ENCODE assay signal across 11 cellular contexts in genomic region chr2:63886445-63886844, GRCh38. TPM values are rescaled to one million over a fixed set of nuclear protein-coding genes. Genes with fewer than 3 reads are reported as not detected.
A peak's percentile ranks its signal among the peaks of the same experiment; 100 is the strongest.
DNase-seq lines count a peak whose midpoint lies in the region; ATAC-seq and TF ChIP-seq lines count a peak whose summit lies in the region.
"Had no signal": no experiment of that assay in that cellular context is flagged by ENCODE, and none has a peak within 500 bp of the region (broad histone marks: within the 10 kb centered on the region; RNA-seq: fewer than 3 reads in every experiment).

No MANE protein-coding gene starts in this region.

- no peak overlapping the region for H3K4me2 ChIP-seq in GM23338

- H3K4me3 ChIP-seq in GM23338 (no peak overlapping the region), psoas muscle (no peak overlapping the region)

- H3K27ac ChIP-seq in GM23338 (ENCODE audit: low read depth) (peak overlapping the region; percentile 55; the same call in 1 of the 2 replicates), psoas muscle (peak overlapping the region; percentile 34)

- no peaks in the 10 kb centered on the region for H3K27me3 Mint-ChIP-seq in activated naive CD8-positive, alpha-beta T cell
- no peaks in the 10 kb centered on the region for H3K27me3 Mint-ChIP-seq in activated naive CD8-positive, alpha-beta T cell treated with anti-CD3 and anti-CD28 coated beads for 36 hours
- H3K27me3 Mint-ChIP-seq in GM23338 (ENCODE audit: insufficient read depth, low read depth, poor library complexity): peaks cover 4% of the 10 kb centered on the region
- H3K27me3 Mint-ChIP-seq in dendritic cell treated with granulocyte-macrophage colony-stimulating factor and Interleukin-4, amounts not matched to agents 40 ng/mL and 50 ng/mL, for 4 days: no peaks in the 10 kb centered on the region
- H3K27me3 Mint-ChIP-seq: B cell; CD4-positive, alpha-beta memory T cell had no signal

- 83 to 92% (median 89%) methylated on average over 2 of the region's 2 CpGs for whole genome bisulfite sequencing in psoas muscle, 3 donors

- peaks cover 26% of the 10 kb centered on the region for H3K4me1 Mint-ChIP-seq in activated naive CD8-positive, alpha-beta T cell (ENCODE audit: low read depth)
- H3K4me1 Mint-ChIP-seq in activated naive CD8-positive, alpha-beta T cell treated with anti-CD3 and anti-CD28 coated beads for 36 hours: peaks cover 22% of the 10 kb centered on the region
- peaks cover 42% of the 10 kb centered on the region; the same call in 2 of the 3 replicates for H3K4me1 Mint-ChIP-seq in GM23338
- H3K4me1 Mint-ChIP-seq in dendritic cell treated with granulocyte-macrophage colony-stimulating factor and Interleukin-4, amounts not matched to agents 40 ng/mL and 50 ng/mL, for 4 days (ENCODE audit: low read depth): no peaks in the 10 kb centered on the region
- H3K4me1 Mint-ChIP-seq: B cell had no signal

- H4K20me1 ChIP-seq in GM23338 (replicated peaks; ENCODE audit: insufficient read depth): peaks cover 31% of the 10 kb centered on the region

- no peak overlapping the region for H3K4me3 Mint-ChIP-seq in activated naive CD8-positive, alpha-beta T cell
- H3K4me3 Mint-ChIP-seq in activated naive CD8-positive, alpha-beta T cell treated with anti-CD3 and anti-CD28 coated beads for 36 hours: no peak overlapping the region
- H3K4me3 Mint-ChIP-seq in GM23338: no peak overlapping the region
- H3K4me3 Mint-ChIP-seq in dendritic cell treated with granulocyte-macrophage colony-stimulating factor and Interleukin-4, amounts not matched to agents 40 ng/mL and 50 ng/mL, for 4 days: no peak overlapping the region
- H3K4me3 Mint-ChIP-seq: B cell; CD4-positive, alpha-beta memory T cell had no signal

- H3K9me3 ChIP-seq in psoas muscle: no peaks in the 10 kb centered on the region

- peaks cover 22% of the 10 kb centered on the region for H3K79me2 ChIP-seq in GM23338 (replicated peaks; ENCODE audit: insufficient read depth)

- H3K4me1 ChIP-seq in GM23338 (ENCODE audit: insufficient read depth) (peaks cover 6% of the 10 kb centered on the region; the same call in 1 of the 2 replicates), psoas muscle (peaks cover 36% of the 10 kb centered on the region)

- no peak for DNase-seq in activated naive CD8-positive, alpha-beta T cell treated with anti-CD3 and anti-CD28 coated beads for 36 hours
- DNase-seq in GM23338 (ENCODE audit: low spot score): no peak
- DNase-seq in psoas muscle: no peak
- no peak for DNase-seq in mucosa of gallbladder (ENCODE audit: low spot score)
- no peak for DNase-seq in iPS-NIHi11 (ENCODE audit: low spot score)
- DNase-seq: C1 segment of cervical spinal cord; CD4-positive, alpha-beta memory T cell; DMS79 had no signal

- H3K36me3 ChIP-seq in GM23338 (ENCODE audit: insufficient read depth): peaks cover 83% of the 10 kb centered on the region
- H3K36me3 ChIP-seq in psoas muscle (ENCODE audit: insufficient read depth in 1 of 2, low read depth in 1 of 2): peaks cover 5 to 92% of the 10 kb centered on the region in 2 donors

- H3K27me3 ChIP-seq in GM23338 (ENCODE audit: insufficient read depth) (no peaks in the 10 kb centered on the region), psoas muscle (ENCODE audit: insufficient read depth in 3 of 3, low read length in 2 of 3) (no peaks in the 10 kb centered on the region)

- H3K27ac Mint-ChIP-seq in activated naive CD8-positive, alpha-beta T cell: peak overlapping the region; percentile 50
- H3K27ac Mint-ChIP-seq in activated naive CD8-positive, alpha-beta T cell treated with anti-CD3 and anti-CD28 coated beads for 36 hours: no peak overlapping the region
- peak overlapping the region; percentile 3; the same call in 1 of the 2 replicates for H3K27ac Mint-ChIP-seq in GM23338
- peak overlapping the region; percentile 52 for H3K27ac Mint-ChIP-seq in dendritic cell treated with granulocyte-macrophage colony-stimulating factor and Interleukin-4, amounts not matched to agents 40 ng/mL and 50 ng/mL, for 4 days
- H3K27ac Mint-ChIP-seq: B cell had no signal

- intact Hi-C loops in dendritic cell treated with granulocyte-macrophage colony-stimulating factor and Interleukin-4, amounts not matched to agents 40 ng/mL and 50 ng/mL, for 4 days (cut with micrococcal nuclease): no loop called here
- intact Hi-C loops in psoas muscle (cut with DNase I): loop anchor here (5.0 to 10.0 kb wide), 2 partner anchors 44 to 192 kb away; partner anchors contain the start of gene UGP2 (in 2 of the 2)

- ATAC-seq in GM23338: no peak
- ATAC-seq in psoas muscle: peak in 1 of 4 donors; percentile 17

- no peak for TF ChIP-seq CTCF in GM23338 (conservative IDR thresholded peaks at IDR 0.05; ENCODE audit: low read depth in 2 of 2)
- no peak for TF ChIP-seq CTCF in psoas muscle (IDR thresholded peaks at IDR 0.05)

- H2AFZ ChIP-seq in GM23338: no peak overlapping the region

- H3K9me3 Mint-ChIP-seq in activated naive CD8-positive, alpha-beta T cell (ENCODE audit: low read depth): no peaks in the 10 kb centered on the region
- H3K9me3 Mint-ChIP-seq in activated naive CD8-positive, alpha-beta T cell treated with anti-CD3 and anti-CD28 coated beads for 36 hours: no peaks in the 10 kb centered on the region
- H3K9me3 Mint-ChIP-seq in GM23338: no peaks in the 10 kb centered on the region
- H3K9me3 Mint-ChIP-seq in dendritic cell treated with granulocyte-macrophage colony-stimulating factor and Interleukin-4, amounts not matched to agents 40 ng/mL and 50 ng/mL, for 4 days: no peaks in the 10 kb centered on the region

- peaks cover 15% of the 10 kb centered on the region for H3K36me3 Mint-ChIP-seq in activated naive CD8-positive, alpha-beta T cell
- peaks cover 26% of the 10 kb centered on the region for H3K36me3 Mint-ChIP-seq in activated naive CD8-positive, alpha-beta T cell treated with anti-CD3 and anti-CD28 coated beads for 36 hours
- H3K36me3 Mint-ChIP-seq in GM23338 (ENCODE audit: low read depth): peaks cover 94% of the 10 kb centered on the region
- H3K36me3 Mint-ChIP-seq in dendritic cell treated with granulocyte-macrophage colony-stimulating factor and Interleukin-4, amounts not matched to agents 40 ng/mL and 50 ng/mL, for 4 days (ENCODE audit: low read depth): peaks cover 97% of the 10 kb centered on the region

- H3F3A ChIP-seq in GM23338 (replicated peaks; ENCODE audit: low read depth): peaks cover 21% of the 10 kb centered on the region; the same call in 1 of the 2 replicates

- H3K9me2 ChIP-seq in GM23338 (ENCODE audit: insufficient read depth): no peaks in the 10 kb centered on the region

RNA-seq across cellular contexts. Expression of gene UGP2, which starts 44.7 kb away (rescaled TPM):
- 10 to 100 TPM; 70.0 to 71.5 TPM for total RNA-seq in activated naive CD8-positive, alpha-beta T cell treated with anti-CD3 and anti-CD28 coated beads for 36 hours
- total RNA-seq in GM23338 (2014; rRNA removed; shearing (Covaris generic)): 742 and 744 TPM in 2 replicates
- polyA plus RNA-seq in GM23338 (2016; fragmentation: Nextera tagmentation; extraction: Ambion mirVana): 906 and 943 TPM in 2 replicates
- total RNA-seq in psoas muscle: 100 to 1,000 TPM; 402 to 903 (median 596) TPM
- 100 to 1,000 TPM; 391 to 656 (median 520) TPM for polyA plus RNA-seq in psoas muscle
- 129 TPM for total RNA-seq in mucosa of gallbladder
